Comparison of ENCODE assay signal across 14 cellular contexts in the genomic region with DNA sequence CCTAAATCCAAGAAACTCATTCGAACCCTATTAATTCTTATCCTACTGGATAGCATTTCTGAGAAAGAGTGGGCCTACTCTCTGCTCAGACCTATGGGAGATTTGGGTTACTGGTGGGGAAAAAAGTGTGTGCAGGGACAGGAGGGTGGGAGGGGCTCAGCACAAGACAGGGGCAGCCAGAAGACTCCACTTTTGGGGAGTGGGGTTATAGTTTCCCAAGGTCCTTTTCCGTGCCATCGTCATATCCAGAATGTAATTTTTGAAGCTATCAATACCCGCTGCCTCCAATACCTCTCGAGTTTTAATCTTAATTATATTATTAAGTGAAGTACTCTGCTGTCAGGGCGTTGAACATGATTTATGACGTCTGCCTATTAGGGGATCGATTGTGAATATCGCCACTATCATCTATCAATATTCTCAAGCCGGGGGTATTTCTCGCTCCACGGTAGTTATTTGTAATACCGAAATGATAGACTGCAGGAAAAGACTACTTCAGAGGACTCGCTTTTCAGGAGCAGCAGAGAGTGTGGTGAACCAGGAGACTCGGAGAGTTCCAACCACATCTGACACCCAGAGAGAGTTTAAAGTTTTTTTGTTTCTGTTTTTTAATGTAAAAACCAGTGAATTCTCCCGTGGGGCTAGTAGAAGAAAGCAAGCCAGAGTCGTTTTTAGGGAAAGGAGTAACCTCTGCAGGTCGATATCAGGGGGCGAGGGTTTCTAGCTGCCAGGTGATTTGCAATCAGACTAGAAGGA. TPM values are rescaled to one million over a fixed set of nuclear protein-coding genes. Genes with fewer than 3 reads are reported as not detected.
A peak's percentile ranks its signal among the peaks of the same experiment; 100 is the strongest.
DNase-seq lines count a peak whose midpoint lies in the region; ATAC-seq and TF ChIP-seq lines count a peak whose summit lies in the region.
"Had no signal": no experiment of that assay in that cellular context is flagged by ENCODE, and none has a peak within 500 bp of the region (broad histone marks: within the 10 kb centered on the region; RNA-seq: fewer than 3 reads in every experiment).

No MANE protein-coding gene starts in this region.

- H3K27ac ChIP-seq in esophagus muscularis mucosa (replicated peaks in 1 of 4) (peak overlapping the region; percentile 94 to 97 (median 94)), neuronal stem cell (replicated peaks; ENCODE audit: low read length) (no peak overlapping the region), tibial nerve (peak overlapping the region; percentile 95 to 100 (median 98))
- H3K27ac ChIP-seq: 22Rv1 had no signal

- H2AK5ac ChIP-seq in neuronal stem cell (ENCODE audit: low read depth, low read length): peak overlapping the region; percentile 25

- H3K27me3 Mint-ChIP-seq in T-helper 1 cell treated with Interleukin-12 subunit alpha and Interleukin-12 subunit beta and Interleukin-4 antibody, amounts not matched to agents 30 μg/mL and 1 μg/mL, for 36 hours (ENCODE audit: low read depth): peaks cover 74% of the 10 kb centered on the region
- H3K27me3 Mint-ChIP-seq: activated naive CD4-positive, alpha-beta T cell treated with anti-CD3 and anti-CD28 coated beads, Interleukin-2, amount 10 ng/mL, durations not matched to agents 7 days and 5 days had no signal

- H3K4ac ChIP-seq in neuronal stem cell (ENCODE audit: low read length): no peak overlapping the region

- no peak overlapping the region for H3K9ac ChIP-seq in neuronal stem cell (ENCODE audit: low read depth, low read length, poor library complexity)

- H3K9me3 ChIP-seq in esophagus muscularis mucosa (no peaks in the 10 kb centered on the region), neuronal stem cell (replicated peaks in 1 of 2; ENCODE audit: control insufficient read depth in 2 of 2, insufficient read depth in 1 of 2, low read depth in 1 of 2, low read length in 2 of 2) (no peaks in the 10 kb centered on the region), tibial nerve (no peaks in the 10 kb centered on the region), BE2C (no peaks in the 10 kb centered on the region)
- H3K9me3 ChIP-seq: mucosa of descending colon had no signal

- H3K79me1 ChIP-seq in neuronal stem cell (ENCODE audit: low read depth, low read length): peaks cover 2% of the 10 kb centered on the region

- peak overlapping the region; percentile 14 to 82 (median 34) for H3K4me3 ChIP-seq in esophagus muscularis mucosa
- no peak overlapping the region for H3K4me3 ChIP-seq in neuronal stem cell (ENCODE audit: low read length in 2 of 2)
- H3K4me3 ChIP-seq in tibial nerve: peak overlapping the region; percentile 30 to 75 (median 40)
- no peak overlapping the region for H3K4me3 ChIP-seq in BE2C (ENCODE audit: low read depth, low read length)
- H3K4me3 ChIP-seq: mucosa of descending colon had no signal

- no peak overlapping the region for H2BK5ac ChIP-seq in neuronal stem cell (ENCODE audit: low read length)

- no peak overlapping the region for H2BK12ac ChIP-seq in neuronal stem cell (ENCODE audit: low read length)

- no peak for DNase-seq in T-helper 1 cell
- DNase-seq in esophagus muscularis mucosa (ENCODE audit: extremely low spot score): no peak
- DNase-seq in neuronal stem cell (ENCODE audit: low spot score): no peak
- no peak for DNase-seq in tibial nerve (ENCODE audit: low spot score in 2 of 2)
- no peak for DNase-seq in BE2C
- no peak for DNase-seq in AG20443 (ENCODE audit: low spot score)
- DNase-seq: activated CD4-positive, alpha-beta T cell treated with anti-CD3 and anti-CD28 coated beads for 48 hours; activated naive CD4-positive, alpha-beta T cell treated with anti-CD3 and anti-CD28 coated beads, Interleukin-2, amount 10 ng/mL, durations not matched to agents 7 days and 5 days; CD4-positive, CD25-positive, alpha-beta regulatory T cell; mucosa of descending colon; SIG-M5 had no signal

- no peak for TF ChIP-seq CTCF in esophagus muscularis mucosa (IDR thresholded peaks at IDR 0.05)
- TF ChIP-seq CTCF in tibial nerve (IDR thresholded peaks at IDR 0.05): no peak
- no peak for TF ChIP-seq CTCF in BE2C (IDR thresholded peaks at IDR 0.05; ENCODE audit: low read depth, low read length)

- no peaks in the 10 kb centered on the region for H3K36me3 ChIP-seq in esophagus muscularis mucosa
- peaks cover 0 to 15% of the 10 kb centered on the region in 2 donors for H3K36me3 ChIP-seq in neuronal stem cell (replicated peaks in 1 of 2; ENCODE audit: control insufficient read depth in 2 of 2, insufficient read depth in 2 of 2, low read length in 2 of 2)
- H3K36me3 ChIP-seq in tibial nerve: no peaks in the 10 kb centered on the region
- H3K36me3 ChIP-seq in BE2C: no peaks in the 10 kb centered on the region

- no peak overlapping the region for H3K4me3 Mint-ChIP-seq in T-helper 1 cell treated with Interleukin-12 subunit alpha and Interleukin-12 subunit beta and Interleukin-4 antibody, amounts not matched to agents 30 μg/mL and 1 μg/mL, for 36 hours
- H3K4me3 Mint-ChIP-seq: activated naive CD4-positive, alpha-beta T cell treated with anti-CD3 and anti-CD28 coated beads, Interleukin-2, amount 10 ng/mL, durations not matched to agents 7 days and 5 days had no signal

- intact Hi-C loops in esophagus muscularis mucosa (cut with DNase I): loop anchor here (5.0 to 10.0 kb wide), 3 partner anchors 76 to 1086 kb away; no protein-coding TSS in a partner anchor

- peak overlapping the region; percentile 29 for H3K27ac Mint-ChIP-seq in T-helper 1 cell treated with Interleukin-12 subunit alpha and Interleukin-12 subunit beta and Interleukin-4 antibody, amounts not matched to agents 30 μg/mL and 1 μg/mL, for 36 hours
- H3K27ac Mint-ChIP-seq: activated naive CD4-positive, alpha-beta T cell treated with anti-CD3 and anti-CD28 coated beads, Interleukin-2, amount 10 ng/mL, durations not matched to agents 7 days and 5 days had no signal

- H3K18ac ChIP-seq in neuronal stem cell (ENCODE audit: low read length): peak overlapping the region; percentile 97

- TF ChIP-seq POLR2A in esophagus muscularis mucosa (IDR thresholded peaks at IDR 0.05; ENCODE audit: low read depth): no peak
- no peak for TF ChIP-seq POLR2A in tibial nerve (IDR thresholded peaks at IDR 0.05)

- no peak overlapping the region for H3K23ac ChIP-seq in neuronal stem cell (ENCODE audit: low read depth, low read length, poor library complexity)

- H4K91ac ChIP-seq in neuronal stem cell (ENCODE audit: low read depth, low read length, poor library complexity): no peak overlapping the region

- ATAC-seq in GM21367 (IDR thresholded peaks at IDR 0.05; ENCODE audit: unreplicated experiment): no peak

- H2BK120ac ChIP-seq in neuronal stem cell (ENCODE audit: low read depth, low read length): no peak overlapping the region

- H2BK15ac ChIP-seq in neuronal stem cell (ENCODE audit: low read length): peak overlapping the region; percentile 68

- 54% methylated on average over 19 of the region's 19 CpGs for WGBS in esophagus muscularis mucosa
- WGBS in neuronal stem cell (ENCODE audit: extremely low coverage in 2 of 2, insufficient read length in 2 of 2, insufficient replicate concordance in 1 of 2), 2 donors: no CpG with 5 or more reads among the region's 19 CpGs
- 12 to 13% methylated on average over 19 of the region's 19 CpGs for WGBS in tibial nerve, 2 donors

- H3K4me1 Mint-ChIP-seq in T-helper 1 cell treated with Interleukin-12 subunit alpha and Interleukin-12 subunit beta and Interleukin-4 antibody, amounts not matched to agents 30 μg/mL and 1 μg/mL, for 36 hours (ENCODE audit: low read depth): no peaks in the 10 kb centered on the region

- H3K4me1 ChIP-seq in esophagus muscularis mucosa (peaks cover 21 to 98% (median 92%) of the 10 kb centered on the region in 4 donors), neuronal stem cell (ENCODE audit: control insufficient read depth in 2 of 2, insufficient read depth in 1 of 2, low read depth in 1 of 2, low read length in 2 of 2) (peaks cover 34 to 53% of the 10 kb centered on the region in 2 donors), tibial nerve (peaks cover 4 to 66% (median 24%) of the 10 kb centered on the region in 4 donors), BE2C (no peaks in the 10 kb centered on the region; the same call in 1 of the 2 replicates)

- H3K9me3 Mint-ChIP-seq in T-helper 1 cell treated with Interleukin-12 subunit alpha and Interleukin-12 subunit beta and Interleukin-4 antibody, amounts not matched to agents 30 μg/mL and 1 μg/mL, for 36 hours: no peaks in the 10 kb centered on the region
- H3K9me3 Mint-ChIP-seq: activated naive CD4-positive, alpha-beta T cell treated with anti-CD3 and anti-CD28 coated beads, Interleukin-2, amount 10 ng/mL, durations not matched to agents 7 days and 5 days had no signal

- no peak overlapping the region for H3K14ac ChIP-seq in neuronal stem cell (ENCODE audit: low read length)

- H3K27me3 ChIP-seq in esophagus muscularis mucosa (peaks cover 0 to 17% (median 0%) of the 10 kb centered on the region in 4 donors), neuronal stem cell (ENCODE audit: control insufficient read depth in 3 of 3, insufficient read depth in 3 of 3, low read depth in 1 of 3, low read length in 3 of 3) (peaks cover 4 to 26% (median 6%) of the 10 kb centered on the region in 3 experiments), tibial nerve (no peaks in the 10 kb centered on the region), BE2C (peaks cover 19% of the 10 kb centered on the region)

- no peak overlapping the region for H4K8ac ChIP-seq in neuronal stem cell (ENCODE audit: low read depth, low read length)

- no peak overlapping the region for H2AFZ ChIP-seq in neuronal stem cell (ENCODE audit: low read length)

- TF ChIP-seq EP300 in esophagus muscularis mucosa (IDR thresholded peaks at IDR 0.05) (no peak), tibial nerve (IDR thresholded peaks at IDR 0.05) (no peak)

- H3K4me2 ChIP-seq in neuronal stem cell (ENCODE audit: insufficient read depth, low read length, poor library complexity, severe bottlenecking): no peak overlapping the region

- no peaks in the 10 kb centered on the region for H3K36me3 Mint-ChIP-seq in T-helper 1 cell treated with Interleukin-12 subunit alpha and Interleukin-12 subunit beta and Interleukin-4 antibody, amounts not matched to agents 30 μg/mL and 1 μg/mL, for 36 hours (ENCODE audit: low read depth)
- H3K36me3 Mint-ChIP-seq: CD4-positive, CD25-positive, alpha-beta regulatory T cell had no signal

RNA-seq across cellular contexts. Expression of gene NR2F2, which starts 20.6 kb away (rescaled TPM):
- 100 to 1,000 TPM in 2 of 4 donors, 10 to 100 TPM in 2; 42.7 to 131 (median 83.6) TPM for total RNA-seq in esophagus muscularis mucosa
- polyA plus RNA-seq in neuronal stem cell (2013, experiment 1 of 2): 43.2 TPM
- polyA plus RNA-seq in neuronal stem cell (2013, experiment 2 of 2): 45.4 TPM
- total RNA-seq in tibial nerve: 100 to 1,000 TPM in 3 of 4 donors, 10 to 100 TPM in 1; 70.8 to 129 (median 124) TPM
- polyA plus RNA-seq in BE2C (2012; ENCODE audit: insufficient read depth, insufficient read length, low read depth): 82.4 TPM
- total RNA-seq: CD4-positive, CD25-positive, alpha-beta regulatory T cell had no signal
- polyA plus RNA-seq: CD4-positive, CD25-positive, alpha-beta regulatory T cell had no signal

Comparison
In these comparisons a context has a peak if more than half of its experiments do, and no peak if none do; other contexts are left out.
1. H3K4me3 ChIP-seq: peak in esophagus muscularis mucosa (4 of 4) and tibial nerve (4 of 4); none in neuronal stem cell (0 of 2) and BE2C (single experiment).